11 cellular contexts compared by ENCODE assay signal in genomic region chr7:2572101-2572842, GRCh38. TPM values are rescaled to one million over a fixed set of nuclear protein-coding genes. Genes with fewer than 3 reads are reported as not detected.
A peak's percentile ranks its signal among the peaks of the same experiment; 100 is the strongest.
DNase-seq lines count a peak whose midpoint lies in the region; ATAC-seq, FAIRE-seq and TF ChIP-seq lines count a peak whose summit lies in the region.
"Had no signal": no experiment of that assay in that cellular context is flagged by ENCODE, and none has a peak within 500 bp of the region (broad histone marks: within the 10 kb centered on the region; RNA-seq: fewer than 3 reads in every experiment).

No MANE protein-coding gene starts in this region.

- H3K27me3 Mint-ChIP-seq in immature natural killer cell (ENCODE audit: low read depth in 3 of 3), result peaks cover 0 to 7% (median 2%) of the 10 kb centered on the region in 3 donors
- H3K27me3 Mint-ChIP-seq: naive B cell had no signal

- peak overlapping the region; percentile 55 for H2AFZ ChIP-seq in HCT116 (ENCODE audit: low read depth, low read length, poor library complexity, severe bottlenecking)
- H2AFZ ChIP-seq in HepG2 (ENCODE audit: low read length), result no peak overlapping the region

- H3K4me2 ChIP-seq in HCT116 (ENCODE audit: low read length) (peak overlapping the region; percentile 79), HepG2 (ENCODE audit: low read depth, low read length) (no peak overlapping the region)

- H4K20me1 ChIP-seq in HCT116 (ENCODE audit: insufficient read depth), result no peaks in the 10 kb centered on the region
- no peaks in the 10 kb centered on the region for H4K20me1 ChIP-seq in HepG2 (ENCODE audit: insufficient read depth, low read length)

- TF ChIP-seq RAD21 in HCT116 (IDR thresholded peaks at IDR 0.05; ENCODE audit: low read depth) (no peak), HepG2 (CRISPR knock-in tag; IDR thresholded peaks at IDR 0.05) (no peak)

- peaks cover 13 to 22% (median 15%) of the 10 kb centered on the region in 3 donors for H3K36me3 Mint-ChIP-seq in immature natural killer cell

- H3K27ac ChIP-seq in HCT116 (ENCODE audit: low read depth, low read length) (peak overlapping the region; percentile 57), HepG2 (ENCODE audit: extremely low read length, insufficient read depth, low read length) (no peak overlapping the region)

- H3K4me3 ChIP-seq in HCT116 (replicated peaks in 1 of 2; ENCODE audit: low read depth in 1 of 2, low read length in 2 of 2) (peak overlapping the region; percentile 24 to 42), HepG2 (replicated peaks in 1 of 3; ENCODE audit: insufficient read depth in 1 of 3, low read depth in 2 of 3, low read length in 3 of 3) (no peak overlapping the region)

- H3K4me1 Mint-ChIP-seq in immature natural killer cell, result peaks cover 19 to 21% of the 10 kb centered on the region in 2 donors

- no TSS peak for BruUV-seq in HCT116 (replicated peaks; lab: Mats Ljungman, UMichigan)
- no TSS peak for BruUV-seq in HepG2 (replicated peaks; lab: Mats Ljungman, UMichigan)

- no peaks in the 10 kb centered on the region for H3K9me2 ChIP-seq in HCT116 (ENCODE audit: insufficient read depth)

- RAD21 ChIA-PET in HCT116 (lab: Charles Lee; ENCODE audit: low non-redundant PET in 1 of 2, low total read pairs in 2 of 2, uncharacterized antibody in 2 of 2, unreplicated experiment in 2 of 2), result interaction anchor here in 1 of 2 experiments (0.9 kb wide), 1 partner anchor 109 kb away, joined by 3 read pairs; no protein-coding TSS in a partner anchor

- H3K27me3 ChIP-seq in HCT116 (ENCODE audit: insufficient read depth, low read length) (no peaks in the 10 kb centered on the region), HepG2 (ENCODE audit: control insufficient read depth in 1 of 2, insufficient read depth in 2 of 2, low read length in 2 of 2) (no peaks in the 10 kb centered on the region)

- H3K79me2 ChIP-seq in HCT116 (ENCODE audit: insufficient read depth, low read length), result no peaks in the 10 kb centered on the region; the same call in 1 of the 2 replicates
- H3K79me2 ChIP-seq in HepG2 (ENCODE audit: insufficient read depth, low read length), result no peaks in the 10 kb centered on the region

- WGBS in HepG2 (ENCODE audit: low lambda C conversion rate), result 90% methylated on average over 22 of the region's 22 CpGs

- TF ChIP-seq CTCF in HCT116 (IDR thresholded peaks at IDR 0.05 in 2 of 3, conservative IDR thresholded peaks at IDR 0.05 in 1 of 3; ENCODE audit: borderline replicate concordance in 1 of 3, insufficient read depth in 1 of 3, low read depth in 2 of 3, low read length in 2 of 3) (no peak), HepG2 (CRISPR knock-in tag; IDR thresholded peaks at IDR 0.05) (no peak)

- H3K9me3 ChIP-seq in HCT116 (ENCODE audit: control insufficient read depth in 1 of 2, insufficient read depth in 1 of 2, low read depth in 1 of 2, low read length in 2 of 2) (no peaks in the 10 kb centered on the region), HepG2 (ENCODE audit: low read length) (no peaks in the 10 kb centered on the region)

- ATAC-seq in HCT116 (peak; percentile 82), HepG2 (no peak), GM19463 (IDR thresholded peaks at IDR 0.05; ENCODE audit: unreplicated experiment) (no peak)

- CTCF ChIA-PET in HCT116 (lab: Charles Lee), result interaction anchor here (0.7 to 1.0 kb wide), 2 partner anchors 10 to 17 kb away, joined by 3 read pairs; partner anchors contain the start of gene BRAT1
- CTCF ChIA-PET in HepG2 (lab: Yijun Ruan, JAX; ENCODE audit: low intra/inter-chr PET ratio, low total read pairs), result no interaction called here

- POLR2A ChIA-PET in HCT116 (lab: Charles Lee) (no interaction called here), HepG2 (lab: Yijun Ruan, JAX) (interaction anchor here (0.6 kb wide), 1 partner anchor 17 kb away, joined by 3 read pairs; no protein-coding TSS in a partner anchor)

- peak; percentile 29 for DNase-seq in AG20443 (ENCODE audit: low spot score)
- DNase-seq in HCT116 (ENCODE audit: low read depth, low spot score), result peak; percentile 56
- peak; percentile 69 for DNase-seq in astrocyte of the hippocampus (ENCODE audit: low read depth, low spot score)
- DNase-seq in HepG2 (ENCODE audit: low spot score), result no peak
- no peak for DNase-seq in midbrain (lab: John Stamatoyannopoulos, UW)
- no peak for DNase-seq in immature natural killer cell
- DNase-seq in frontal cortex (ENCODE audit: low spot score in 2 of 2), result no peak
- DNase-seq: effector CD8-positive, alpha-beta T cell; naive B cell; NCI-H1436 treated with DMSO at 0.1 percent for 48 hours had no signal

- H3K36me3 ChIP-seq in HCT116 (ENCODE audit: control insufficient read depth in 1 of 2, insufficient read depth in 2 of 2, low read length in 2 of 2) (peaks cover 3 to 10% of the 10 kb centered on the region in 2 experiments; a peak in 1 of 4 replicates), HepG2 (replicated peaks in 1 of 2; ENCODE audit: control insufficient read depth in 1 of 2, insufficient read depth in 2 of 2, low read length in 2 of 2) (no peaks in the 10 kb centered on the region)

- TF ChIP-seq POLR2A in HCT116 (IDR thresholded peaks at IDR 0.05; ENCODE audit: borderline replicate concordance, extremely low read depth, insufficient read depth, insufficient read length) (no peak), HepG2 (IDR thresholded peaks at IDR 0.05; ENCODE audit: insufficient read depth in 1 of 2, low read depth in 2 of 2, low read length in 2 of 2) (no peak)

- H3K9ac ChIP-seq in HCT116 (ENCODE audit: low read length) (peak overlapping the region; percentile 56), HepG2 (ENCODE audit: insufficient read depth, low read depth, low read length) (no peak overlapping the region)

- H3K4me1 ChIP-seq in HCT116 (ENCODE audit: control insufficient read depth in 1 of 2, insufficient read depth in 2 of 2, low read length in 2 of 2) (peaks cover 19 to 22% of the 10 kb centered on the region in 2 experiments), HepG2 (ENCODE audit: insufficient read depth, low read length) (peaks cover 6% of the 10 kb centered on the region)

- H3K4me3 Mint-ChIP-seq in immature natural killer cell, result no peak overlapping the region
- H3K4me3 Mint-ChIP-seq: naive B cell had no signal

- H3K27ac Mint-ChIP-seq in immature natural killer cell, result no peak overlapping the region

- FAIRE-seq in HepG2 (lab: Jason Lieb, UNC) (no peak), frontal cortex (lab: Jason Lieb, UNC) (no peak)

- intact Hi-C loops in HCT116 (cut with micrococcal nuclease), result no loop called here
- intact Hi-C loops in HepG2 (cut with micrococcal nuclease; ENCODE audit: unreplicated experiment), result no loop called here

- in situ Hi-C loops in HepG2 (cut with HindIII; ENCODE audit: extremely low pct_ligation_motif_present, low pct_unique_long_range_greater_than_20kb), result no loop called here

- TF ChIP-seq EP300 in HepG2 (IDR thresholded peaks at IDR 0.05; ENCODE audit: low read depth in 2 of 2, low read length in 2 of 2) (no peak), HepG2 (CRISPR knock-in tag; IDR thresholded peaks at IDR 0.05; ENCODE audit: borderline replicate concordance) (no peak)

- H3K9me3 Mint-ChIP-seq in immature natural killer cell, result no peaks in the 10 kb centered on the region
- H3K9me3 Mint-ChIP-seq: naive B cell had no signal

RNA-seq across cellular contexts. Expression of gene IQCE, which starts 13.5 kb away (rescaled TPM):
- 21.4 TPM for total RNA-seq in HCT116 (2021; ENCODE audit: unreplicated experiment)
- 10.4 and 12.2 TPM in 2 replicates for polyA plus RNA-seq in HCT116 (2012)
- 2.5 and 3.0 TPM in 2 replicates for total RNA-seq in HepG2 (2016; rRNA removed; fragmentation: Illumina TruSeq; extraction: Trizol)
- 1.8 and 2.7 TPM in 2 replicates for total RNA-seq in HepG2 (2016; cell fraction: cytosol; rRNA removed; fragmentation: Illumina TruSeq; extraction: Trizol; ENCODE audit: low read depth)
- 1.6 and 2.7 TPM in 2 replicates for total RNA-seq in HepG2 (2016; cell fraction: insoluble cytoplasmic fraction; rRNA removed; fragmentation: Illumina TruSeq; extraction: Trizol)
- 3.0 and 4.1 TPM in 2 replicates for total RNA-seq in HepG2 (2016; cell fraction: membrane; rRNA removed; fragmentation: Illumina TruSeq; extraction: Trizol)
- 2.9 and 4.3 TPM in 2 replicates for total RNA-seq in HepG2 (2016; cell fraction: nucleus; rRNA removed; fragmentation: Illumina TruSeq; extraction: Trizol)
- polyA plus RNA-seq in HepG2 (2011; rRNA removed), result 1.5 and 1.7 TPM in 2 replicates
- polyA plus RNA-seq in HepG2 (2011; cell fraction: cytosol; rRNA removed), result 0.54 and 0.68 TPM in 2 replicates
- 4.0 and 6.8 TPM in 2 replicates for polyA plus RNA-seq in HepG2 (2011; cell fraction: nucleus; rRNA removed)
- 0.59 and 0.83 TPM in 2 replicates for polyA plus RNA-seq in HepG2 (2012)
- polyA plus RNA-seq in HepG2 (2016; cell fraction: cytosol; fragmentation: Illumina TruSeq; extraction: Trizol; ENCODE audit: low read depth), result 2.5 and 2.6 TPM in 2 replicates
- 2.2 and 3.8 TPM in 2 replicates for polyA plus RNA-seq in HepG2 (2016; cell fraction: insoluble cytoplasmic fraction; fragmentation: Illumina TruSeq; extraction: Trizol; ENCODE audit: low read depth)
- 3.3 and 3.7 TPM in 2 replicates for polyA plus RNA-seq in HepG2 (2016; cell fraction: membrane; fragmentation: Illumina TruSeq; extraction: Trizol; ENCODE audit: low read depth)
- polyA plus RNA-seq in HepG2 (2016; cell fraction: nucleus; fragmentation: Illumina TruSeq; extraction: Trizol; ENCODE audit: insufficient read depth, low read depth), result 6.7 and 9.8 TPM in 2 replicates
- 0.62 and 22.8 TPM in 2 replicates for polyA minus RNA-seq in HepG2 (2011; rRNA and poly(A)+ RNA removed; ENCODE audit: low replicate concordance)
- 0.62 and 1.5 TPM in 2 replicates for polyA minus RNA-seq in HepG2 (2011; cell fraction: cytosol; rRNA and poly(A)+ RNA removed)
- 1.5 and 2.2 TPM in 2 replicates for polyA minus RNA-seq in HepG2 (2011; cell fraction: nucleus; rRNA and poly(A)+ RNA removed)
- polyA plus RNA-seq in immature natural killer cell, result 1 to 10 TPM in 2 of 3 donors, not detected in 1; 1.9 to 4.2 TPM
- total RNA-seq in frontal cortex, result 17.9 TPM

RNA-seq across cellular contexts. Expression of gene BRAT1, which starts 16.9 kb away (rescaled TPM):
- total RNA-seq in HCT116 (2021; ENCODE audit: unreplicated experiment), result 47.6 TPM
- 32.1 and 35.3 TPM in 2 replicates for polyA plus RNA-seq in HCT116 (2012)
- 16.7 and 20.3 TPM in 2 replicates for total RNA-seq in HepG2 (2016; rRNA removed; fragmentation: Illumina TruSeq; extraction: Trizol)
- 3.4 and 3.6 TPM in 2 replicates for total RNA-seq in HepG2 (2016; cell fraction: cytosol; rRNA removed; fragmentation: Illumina TruSeq; extraction: Trizol; ENCODE audit: low read depth)
- total RNA-seq in HepG2 (2016; cell fraction: insoluble cytoplasmic fraction; rRNA removed; fragmentation: Illumina TruSeq; extraction: Trizol), result 13.2 and 21.6 TPM in 2 replicates
- total RNA-seq in HepG2 (2016; cell fraction: membrane; rRNA removed; fragmentation: Illumina TruSeq; extraction: Trizol), result 6.7 and 7.9 TPM in 2 replicates
- total RNA-seq in HepG2 (2016; cell fraction: nucleus; rRNA removed; fragmentation: Illumina TruSeq; extraction: Trizol), result 18.7 and 21.1 TPM in 2 replicates
- 10.2 and 14.6 TPM in 2 replicates for polyA plus RNA-seq in HepG2 (2011; rRNA removed)
- polyA plus RNA-seq in HepG2 (2011; cell fraction: cytosol; rRNA removed), result 5.0 and 10.7 TPM in 2 replicates
- polyA plus RNA-seq in HepG2 (2011; cell fraction: nucleus; rRNA removed), result 126 and 171 TPM in 2 replicates
- polyA plus RNA-seq in HepG2 (2012), result 10.2 and 14.9 TPM in 2 replicates
- 1.2 and 1.3 TPM in 2 replicates for polyA plus RNA-seq in HepG2 (2016; cell fraction: cytosol; fragmentation: Illumina TruSeq; extraction: Trizol; ENCODE audit: low read depth)
- polyA plus RNA-seq in HepG2 (2016; cell fraction: insoluble cytoplasmic fraction; fragmentation: Illumina TruSeq; extraction: Trizol; ENCODE audit: low read depth), result 10.1 and 12.8 TPM in 2 replicates
- polyA plus RNA-seq in HepG2 (2016; cell fraction: membrane; fragmentation: Illumina TruSeq; extraction: Trizol; ENCODE audit: low read depth), result 3.8 and 4.4 TPM in 2 replicates
- polyA plus RNA-seq in HepG2 (2016; cell fraction: nucleus; fragmentation: Illumina TruSeq; extraction: Trizol; ENCODE audit: insufficient read depth, low read depth), result 43.7 and 48.3 TPM in 2 replicates
- polyA minus RNA-seq in HepG2 (2011; rRNA and poly(A)+ RNA removed; ENCODE audit: low replicate concordance), result 16.2 and 23.5 TPM in 2 replicates
- 7.9 and 8.9 TPM in 2 replicates for polyA minus RNA-seq in HepG2 (2011; cell fraction: cytosol; rRNA and poly(A)+ RNA removed)
- polyA minus RNA-seq in HepG2 (2011; cell fraction: nucleus; rRNA and poly(A)+ RNA removed), result 10.3 and 10.4 TPM in 2 replicates
- polyA plus RNA-seq in immature natural killer cell, result 10 to 100 TPM; 15.0 to 42.4 (median 19.2) TPM
- 16.7 TPM for total RNA-seq in frontal cortex

RNA-seq across cellular contexts. Expression of gene LFNG, which starts 52.7 kb away (rescaled TPM):
- 14.3 TPM for total RNA-seq in HCT116 (2021; ENCODE audit: unreplicated experiment)
- polyA plus RNA-seq in HCT116 (2012), result 3.9 and 4.3 TPM in 2 replicates
- total RNA-seq in HepG2 (2016; rRNA removed; fragmentation: Illumina TruSeq; extraction: Trizol), result 0.44 TPM in 1 of 2 replicates, not detected in the other
- total RNA-seq in HepG2 (2016; cell fraction: cytosol; rRNA removed; fragmentation: Illumina TruSeq; extraction: Trizol; ENCODE audit: low read depth), result not detected in 2 replicates
- 0.18 and 0.80 TPM in 2 replicates for total RNA-seq in HepG2 (2016; cell fraction: insoluble cytoplasmic fraction; rRNA removed; fragmentation: Illumina TruSeq; extraction: Trizol)
- 0.22 and 0.24 TPM in 2 replicates for total RNA-seq in HepG2 (2016; cell fraction: membrane; rRNA removed; fragmentation: Illumina TruSeq; extraction: Trizol)
- total RNA-seq in HepG2 (2016; cell fraction: nucleus; rRNA removed; fragmentation: Illumina TruSeq; extraction: Trizol), result 0.19 and 0.81 TPM in 2 replicates
- polyA plus RNA-seq in HepG2 (2011; rRNA removed), result 1.5 and 1.6 TPM in 2 replicates
- 1.1 and 2.1 TPM in 2 replicates for polyA plus RNA-seq in HepG2 (2011; cell fraction: cytosol; rRNA removed)
- 3.6 and 4.6 TPM in 2 replicates for polyA plus RNA-seq in HepG2 (2011; cell fraction: nucleus; rRNA removed)
- polyA plus RNA-seq in HepG2 (2012), result 0.72 and 1.2 TPM in 2 replicates
- 0.07 and 0.11 TPM in 2 replicates for polyA plus RNA-seq in HepG2 (2016; cell fraction: cytosol; fragmentation: Illumina TruSeq; extraction: Trizol; ENCODE audit: low read depth)
- 0.16 TPM in 1 of 2 replicates, not detected in the other for polyA plus RNA-seq in HepG2 (2016; cell fraction: insoluble cytoplasmic fraction; fragmentation: Illumina TruSeq; extraction: Trizol; ENCODE audit: low read depth)
- 0.12 and 0.18 TPM in 2 replicates for polyA plus RNA-seq in HepG2 (2016; cell fraction: membrane; fragmentation: Illumina TruSeq; extraction: Trizol; ENCODE audit: low read depth)
- polyA plus RNA-seq in HepG2 (2016; cell fraction: nucleus; fragmentation: Illumina TruSeq; extraction: Trizol; ENCODE audit: insufficient read depth, low read depth), result 0.70 and 1.00 TPM in 2 replicates
- 3.4 and 11.1 TPM in 2 replicates for polyA minus RNA-seq in HepG2 (2011; rRNA and poly(A)+ RNA removed; ENCODE audit: low replicate concordance)
- 1.5 TPM in 2 replicates for polyA minus RNA-seq in HepG2 (2011; cell fraction: cytosol; rRNA and poly(A)+ RNA removed)
- 2.4 and 4.6 TPM in 2 replicates for polyA minus RNA-seq in HepG2 (2011; cell fraction: nucleus; rRNA and poly(A)+ RNA removed)
- polyA plus RNA-seq in immature natural killer cell, result 1 to 10 TPM; 2.2 to 2.6 (median 2.3) TPM
- 9.4 TPM for total RNA-seq in frontal cortex

RNA-seq across cellular contexts. Expression of gene TTYH3, which starts 59.5 kb away (rescaled TPM):
- total RNA-seq in HCT116 (2021; ENCODE audit: unreplicated experiment) (40.3 TPM), HepG2 (2016; rRNA removed; fragmentation: Illumina TruSeq; extraction: Trizol) (21.5 and 26.3 TPM in 2 replicates), frontal cortex (29.3 TPM)
- 24.8 and 28.1 TPM in 2 replicates for polyA plus RNA-seq in HCT116 (2012)
- 11.5 and 11.7 TPM in 2 replicates for total RNA-seq in HepG2 (2016; cell fraction: cytosol; rRNA removed; fragmentation: Illumina TruSeq; extraction: Trizol; ENCODE audit: low read depth)
- 19.4 and 28.8 TPM in 2 replicates for total RNA-seq in HepG2 (2016; cell fraction: insoluble cytoplasmic fraction; rRNA removed; fragmentation: Illumina TruSeq; extraction: Trizol)
- total RNA-seq in HepG2 (2016; cell fraction: membrane; rRNA removed; fragmentation: Illumina TruSeq; extraction: Trizol), result 34.4 and 35.6 TPM in 2 replicates
- 37.1 and 45.0 TPM in 2 replicates for total RNA-seq in HepG2 (2016; cell fraction: nucleus; rRNA removed; fragmentation: Illumina TruSeq; extraction: Trizol)
- polyA plus RNA-seq in HepG2 (2011; rRNA removed) (50.0 and 80.3 TPM in 2 replicates), immature natural killer cell (1 to 10 TPM; 1.3 to 3.2 (median 1.6) TPM)
- polyA plus RNA-seq in HepG2 (2011; cell fraction: cytosol; rRNA removed), result 48.3 and 72.3 TPM in 2 replicates
- 227 and 315 TPM in 2 replicates for polyA plus RNA-seq in HepG2 (2011; cell fraction: nucleus; rRNA removed)
- 90.1 and 104 TPM in 2 replicates for polyA plus RNA-seq in HepG2 (2012)
- 11.1 and 11.5 TPM in 2 replicates for polyA plus RNA-seq in HepG2 (2016; cell fraction: cytosol; fragmentation: Illumina TruSeq; extraction: Trizol; ENCODE audit: low read depth)
- 52.7 and 63.6 TPM in 2 replicates for polyA plus RNA-seq in HepG2 (2016; cell fraction: insoluble cytoplasmic fraction; fragmentation: Illumina TruSeq; extraction: Trizol; ENCODE audit: low read depth)
- 49.3 and 52.2 TPM in 2 replicates for polyA plus RNA-seq in HepG2 (2016; cell fraction: membrane; fragmentation: Illumina TruSeq; extraction: Trizol; ENCODE audit: low read depth)
- 138 and 141 TPM in 2 replicates for polyA plus RNA-seq in HepG2 (2016; cell fraction: nucleus; fragmentation: Illumina TruSeq; extraction: Trizol; ENCODE audit: insufficient read depth, low read depth)
- polyA minus RNA-seq in HepG2 (2011; rRNA and poly(A)+ RNA removed; ENCODE audit: low replicate concordance), result 4.5 and 192 TPM in 2 replicates
- polyA minus RNA-seq in HepG2 (2011; cell fraction: cytosol; rRNA and poly(A)+ RNA removed), result 91.4 and 94.8 TPM in 2 replicates
- 41.0 and 47.5 TPM in 2 replicates for polyA minus RNA-seq in HepG2 (2011; cell fraction: nucleus; rRNA and poly(A)+ RNA removed)

Comparison
In these comparisons a context has a peak if more than half of its experiments do, and no peak if none do; other contexts are left out.
1. DNase-seq: peak in AG20443 (single experiment), HCT116 (single experiment) and astrocyte of the hippocampus (single experiment); none in HepG2 (single experiment), midbrain (single experiment), immature natural killer cell (0 of 3) and frontal cortex (0 of 2).
2. H3K4me3 ChIP-seq: peak in HCT116 (2 of 2); none in HepG2 (0 of 3).